In genomic region chr2:126933707-126934106, GRCh38 we compare ENCODE assay signal across 15 cellular contexts. TPM values are rescaled to one million over a fixed set of nuclear protein-coding genes. Genes with fewer than 3 reads are reported as not detected.
DNase-seq lines count a peak whose midpoint lies in the region; ATAC-seq, FAIRE-seq and TF ChIP-seq lines count a peak whose summit lies in the region.
"Had no signal": no experiment of that assay in that cellular context is flagged by ENCODE, and none has a peak within 500 bp of the region (broad histone marks: within the 10 kb centered on the region; RNA-seq: fewer than 3 reads in every experiment).

No MANE protein-coding gene starts in this region.

- no peaks in the 10 kb centered on the region for H3K27me3 ChIP-seq in bronchial epithelial cell (ENCODE audit: control insufficient read depth, insufficient read depth, low read length)
- H3K27me3 ChIP-seq in lung (ENCODE audit: control insufficient read depth, insufficient read depth), result no peaks in the 10 kb centered on the region

- H3K36me3 Mint-ChIP-seq in CD14-positive monocyte, result no peaks in the 10 kb centered on the region

- 73 to 77% methylated on average over 4 of the region's 4 CpGs for WGBS in lung, 2 donors

- peak; percentile 28 for FAIRE-seq in bronchial epithelial cell (lab: Jason Lieb, UNC)
- FAIRE-seq: A204.1, GM18507, H54 had no signal

- H3K4me3 ChIP-seq in bronchial epithelial cell (ENCODE audit: low read depth, low read length) (no peak overlapping the region), lung (no peak overlapping the region)
- H3K4me3 ChIP-seq: GM23248 had no signal

- H3K27ac ChIP-seq in lung (ENCODE audit: low read depth in 1 of 2, low read length in 1 of 2), result no peak overlapping the region
- H3K27ac ChIP-seq: GM23248 had no signal

- H3K4me1 Mint-ChIP-seq in CD14-positive monocyte, result no peaks in the 10 kb centered on the region

- no peak overlapping the region for H3K27ac Mint-ChIP-seq in CD14-positive monocyte

- ATAC-seq in lung (ENCODE audit: insufficient read depth, low FRiP score) (no peak), GM21447 (IDR thresholded peaks at IDR 0.05; ENCODE audit: unreplicated experiment) (no peak)

- H3K9me3 ChIP-seq in lung (ENCODE audit: control insufficient read depth in 2 of 2, insufficient read depth in 1 of 2, low read length in 1 of 2), result no peaks in the 10 kb centered on the region
- H3K9me3 ChIP-seq: Caco-2 had no signal

- peaks cover 0 to 2% of the 10 kb centered on the region in 2 donors for H3K4me1 ChIP-seq in lung (ENCODE audit: control insufficient read depth in 2 of 2, insufficient read depth in 2 of 2, low read length in 2 of 2)
- H3K4me1 ChIP-seq: Caco-2 had no signal

- no peak for TF ChIP-seq CTCF in GM13976 (IDR thresholded peaks at IDR 0.05; ENCODE audit: borderline replicate concordance, control extremely low read depth, extremely low read depth, insufficient read depth, missing control alignments)
- TF ChIP-seq CTCF in bronchial epithelial cell (IDR thresholded peaks at IDR 0.05; ENCODE audit: insufficient read depth, low read length, severe bottlenecking), result no peak
- no peak for TF ChIP-seq CTCF in lung (IDR thresholded peaks at IDR 0.05; ENCODE audit: control extremely low read depth, extremely low read depth)
- TF ChIP-seq CTCF in CD14-positive monocyte (IDR thresholded peaks at IDR 0.05), result no peak

- in situ Hi-C loops in GM13976 (cut with MboI; ENCODE audit: low sequenced_read_pairs, unreplicated experiment), result no loop called here

- H3K9me3 Mint-ChIP-seq in CD14-positive monocyte, result peaks cover 0 to 18% (median 5%) of the 10 kb centered on the region in 7 donors

- intact Hi-C loops in CD14-positive monocyte (cut with micrococcal nuclease), result no loop called here

- no peaks in the 10 kb centered on the region for H3K36me3 ChIP-seq in bronchial epithelial cell (ENCODE audit: control insufficient read depth, insufficient read depth, low read length)
- H3K36me3 ChIP-seq in lung (ENCODE audit: control insufficient read depth in 2 of 2, insufficient read depth in 2 of 2, low read length in 2 of 2), result no peaks in the 10 kb centered on the region

- H3K27me3 Mint-ChIP-seq in CD14-positive monocyte (ENCODE audit: low read depth in 3 of 3), result peaks cover 0 to 10% (median 3%) of the 10 kb centered on the region in 3 donors

- DNase-seq in GM13976 (ENCODE audit: low spot score), result peak; percentile 4
- DNase-seq in bronchial epithelial cell (ENCODE audit: low read depth), result no peak
- peak; percentile 20 for DNase-seq in lung (ENCODE audit: low spot score)
- DNase-seq in ureter (ENCODE audit: low spot score), result peak; percentile 13
- no peak for DNase-seq in NCI-H345 treated with DMSO at 0.1 percent for 48 hours (lab: John Stamatoyannopoulos, UW; ENCODE audit: unreplicated experiment)
- no peak for DNase-seq in CD14-positive monocyte (ENCODE audit: low spot score)
- DNase-seq: Caco-2; CD8-positive, alpha-beta memory T cell; GM23248 had no signal

- no peak overlapping the region for H3K4me3 Mint-ChIP-seq in CD14-positive monocyte
- H3K4me3 Mint-ChIP-seq: CD8-positive, alpha-beta memory T cell had no signal

RNA-seq across cellular contexts. Expression of gene TEX51, which starts 35.0 kb away (rescaled TPM):
- total RNA-seq in bronchial epithelial cell (not detected in 2 replicates), lung (not detected), ureter (not detected)
- polyA plus RNA-seq in lung (not detected), CD14-positive monocyte (not detected)
- total RNA-seq: Caco-2; CD8-positive, alpha-beta memory T cell; Daoy; GM23248 had no signal
- polyA plus RNA-seq: BJ; CD8-positive, alpha-beta memory T cell; GM23248 had no signal

Comparison
In these comparisons a context has a peak if more than half of its experiments do, and no peak if none do; other contexts are left out.
1. DNase-seq: peak in GM13976 (single experiment), lung (single experiment) and ureter (single experiment); none in bronchial epithelial cell (single experiment), NCI-H345 treated with DMSO at 0.1 percent for 48 hours (single experiment) and CD14-positive monocyte (single experiment).